28 cellular contexts compared by ENCODE assay signal in genomic region chr2:239078128-239078924, GRCh38.
"Had no signal": no experiment of that assay in that cellular context is flagged by ENCODE, and none has a peak within 500 bp of the region (broad histone marks: within the 10 kb centered on the region; RNA-seq: fewer than 3 reads in every experiment).

No MANE protein-coding gene starts in this region.

- H3K36me3 Mint-ChIP-seq: natural killer cell treated with Interleukin-12 subunit alpha and Interleukin-12 subunit beta and Interleukin-15 and Interleukin-18, amount 100 ng/mL, for 72 hours had no signal

- H3K4me1 Mint-ChIP-seq: nephron progenitor cell; neural crest cell; stimulated activated effector memory CD8-positive, alpha-beta T cell treated with anti-CD3 and anti-CD28 coated beads, Interleukin-12 subunit alpha, Interleukin-12 subunit beta, amount 100 ng/mL, for 72 hours; stimulated activated naive B cell treated with anti-CD40 and anti-IgM and Interleukin-4, amounts not matched to agents 10 μg/mL and 1 μg/mL and 100 μg/mL, for 72 hours had no signal

- H3K4me1 ChIP-seq: parathyroid adenoma, psoas muscle, right lobe of liver, thyroid gland, upper lobe of left lung, vagina had no signal

- H3K27me3 ChIP-seq: neutrophil, right lobe of liver, sigmoid colon, stomach, thyroid gland, tibial nerve, upper lobe of left lung, vagina had no signal

- DNase-seq: nephron progenitor cell; nucleus accumbens; posterior cingulate gyrus; psoas muscle; right cardiac atrium; right lobe of liver; sigmoid colon; small intestine; stimulated activated CD4-positive, alpha-beta T cell treated with anti-CD3 and anti-CD28 coated beads, Interleukin-15, amount 100 ng/mL, for 24 hours; stimulated activated CD4-positive, alpha-beta T cell treated with anti-CD3 and anti-CD28 coated beads, Interleukin-2, amount 100 ng/mL, for 24 hours; stimulated activated CD4-positive, alpha-beta T cell treated with anti-CD3 and anti-CD28 coated beads, Interleukin-2, amount 100 ng/mL, for 48 hours; stimulated activated CD4-positive, alpha-beta T cell treated with anti-CD3 and anti-CD28 coated beads, Interleukin-4, amount 100 ng/mL, for 24 hours; stimulated activated naive B cell treated with anti-CD40 and anti-IgM and Interleukin-4, amounts not matched to agents 10 μg/mL and 1 μg/mL and 100 μg/mL, for 72 hours; stimulated activated naive CD4-positive, alpha-beta T cell treated with Interleukin-2 at 50 U/mL for 16 hours; stomach; thyroid gland; trophoblast cell had no signal

- H3K27ac Mint-ChIP-seq: natural killer cell treated with Interleukin-12 subunit alpha and Interleukin-12 subunit beta and Interleukin-15 and Interleukin-18, amount 100 ng/mL, for 72 hours; nephron progenitor cell; progenitor cell of endocrine pancreas; stimulated activated effector memory CD8-positive, alpha-beta T cell treated with anti-CD3 and anti-CD28 coated beads, Interleukin-12 subunit alpha, Interleukin-12 subunit beta, amount 100 ng/mL, for 72 hours; stimulated activated naive B cell treated with anti-CD40 and anti-IgM and Interleukin-4, amounts not matched to agents 10 μg/mL and 1 μg/mL and 100 μg/mL, for 72 hours; stimulated activated naive CD8-positive, alpha-beta T cell treated with anti-CD3 and anti-CD28 coated beads, Interleukin-15, Interleukin-2, amounts not matched to agents 100 ng/mL and 50 ng/mL, for 24 hours had no signal

- H3K4me3 ChIP-seq: psoas muscle, right lobe of liver, sigmoid colon, stomach, thoracic aorta, thyroid gland, tibial nerve, upper lobe of left lung, vagina had no signal

- H3K27ac ChIP-seq: neutrophil, parathyroid adenoma, psoas muscle, right lobe of liver, sigmoid colon, stomach, thoracic aorta, thyroid gland, tibial nerve, upper lobe of left lung, vagina had no signal

- H3K9me3 ChIP-seq: neutrophil, psoas muscle, right lobe of liver, sigmoid colon, stomach, thoracic aorta, thyroid gland, tibial nerve, upper lobe of left lung, vagina had no signal

- H3K4me3 Mint-ChIP-seq: natural killer cell treated with Interleukin-12 subunit alpha and Interleukin-12 subunit beta and Interleukin-15 and Interleukin-18, amount 100 ng/mL, for 72 hours; nephron progenitor cell; neural crest cell; stimulated activated effector memory CD8-positive, alpha-beta T cell treated with anti-CD3 and anti-CD28 coated beads, Interleukin-12 subunit alpha, Interleukin-12 subunit beta, amount 100 ng/mL, for 72 hours; stimulated activated naive B cell treated with anti-CD40 and anti-IgM and Interleukin-4, amounts not matched to agents 10 μg/mL and 1 μg/mL and 100 μg/mL, for 72 hours; stimulated activated naive CD8-positive, alpha-beta T cell treated with anti-CD3 and anti-CD28 coated beads, Interleukin-15, Interleukin-2, amounts not matched to agents 100 ng/mL and 50 ng/mL, for 24 hours had no signal

- ATAC-seq: natural killer cell treated with Interleukin-12 subunit alpha and Interleukin-12 subunit beta and Interleukin-15 and Interleukin-18, amount 100 ng/mL, for 72 hours; psoas muscle; right cardiac atrium; right lobe of liver; stimulated activated effector memory CD8-positive, alpha-beta T cell treated with anti-CD3 and anti-CD28 coated beads, Interleukin-12 subunit alpha, Interleukin-12 subunit beta, amount 100 ng/mL, for 72 hours; stimulated activated naive B cell treated with anti-CD40 and anti-IgM and Interleukin-4, amounts not matched to agents 10 μg/mL and 1 μg/mL and 100 μg/mL, for 72 hours had no signal

- H3K9me3 Mint-ChIP-seq: natural killer cell treated with Interleukin-12 subunit alpha and Interleukin-12 subunit beta and Interleukin-15 and Interleukin-18, amount 100 ng/mL, for 72 hours; nephron progenitor cell; neural crest cell; stimulated activated effector memory CD8-positive, alpha-beta T cell treated with anti-CD3 and anti-CD28 coated beads, Interleukin-12 subunit alpha, Interleukin-12 subunit beta, amount 100 ng/mL, for 72 hours; stimulated activated naive B cell treated with anti-CD40 and anti-IgM and Interleukin-4, amounts not matched to agents 10 μg/mL and 1 μg/mL and 100 μg/mL, for 72 hours; stimulated activated naive CD8-positive, alpha-beta T cell treated with anti-CD3 and anti-CD28 coated beads, Interleukin-15, Interleukin-2, amounts not matched to agents 100 ng/mL and 50 ng/mL, for 24 hours had no signal

- H3K27me3 Mint-ChIP-seq: natural killer cell treated with Interleukin-12 subunit alpha and Interleukin-12 subunit beta and Interleukin-15 and Interleukin-18, amount 100 ng/mL, for 72 hours; progenitor cell of endocrine pancreas; stimulated activated naive B cell treated with anti-CD40 and anti-IgM and Interleukin-4, amounts not matched to agents 10 μg/mL and 1 μg/mL and 100 μg/mL, for 72 hours; stimulated activated naive CD8-positive, alpha-beta T cell treated with anti-CD3 and anti-CD28 coated beads, Interleukin-15, Interleukin-2, amounts not matched to agents 100 ng/mL and 50 ng/mL, for 24 hours had no signal
